16 cellular contexts compared by ENCODE assay signal in genomic region chr22:30783021-30783420, GRCh38.
"Had no signal": no experiment of that assay in that cellular context is flagged by ENCODE, and none has a peak within 500 bp of the region (broad histone marks: within the 10 kb centered on the region; RNA-seq: fewer than 3 reads in every experiment).

No MANE protein-coding gene starts in this region.

- DNase-seq: effector memory CD4-positive, alpha-beta T cell; glutamatergic neuron; naive thymus-derived CD4-positive, alpha-beta T cell; nephron progenitor cell; retina; right lobe of liver; stimulated activated CD4-positive, alpha-beta T cell treated with anti-CD3 and anti-CD28 coated beads, Interleukin-4, amount 100 ng/mL, for 1 hour; stimulated activated CD8-positive, alpha-beta memory T cell treated with anti-CD3 and anti-CD28 coated beads, Interleukin-4, amount 100 ng/mL, for 48 hours; stimulated activated naive CD8-positive, alpha-beta T cell treated with anti-CD3 and anti-CD28 coated beads, Interleukin-15, Interleukin-2, amounts not matched to agents 100 U/mL and 50 U/mL, for 24 hours; thyroid gland; upper lobe of right lung had no signal

- H3K4me3 ChIP-seq: esophagus muscularis mucosa, gastroesophageal sphincter, prostate gland, right lobe of liver, suprapubic skin, thyroid gland, upper lobe of right lung, vagina had no signal
